In genomic region chr6:158611039-158611438, GRCh38 we compare ENCODE assay signal across 26 cellular contexts. TPM values are rescaled to one million over a fixed set of nuclear protein-coding genes. Genes with fewer than 3 reads are reported as not detected.
DNase-seq lines count a peak whose midpoint lies in the region; ATAC-seq and TF ChIP-seq lines count a peak whose summit lies in the region.
"Had no signal": no experiment of that assay in that cellular context is flagged by ENCODE, and none has a peak within 500 bp of the region (broad histone marks: within the 10 kb centered on the region; RNA-seq: fewer than 3 reads in every experiment).

No MANE protein-coding gene starts in this region.

- H3K4me3 Mint-ChIP-seq in activated CD8-positive, alpha-beta memory T cell treated with anti-CD3 and anti-CD28 coated beads, Interleukin-2, amount 10 ng/mL, durations not matched to agents 7 days and 5 days: no peak overlapping the region
- no peak overlapping the region for H3K4me3 Mint-ChIP-seq in T-helper 17 cell
- H3K4me3 Mint-ChIP-seq in progenitor cell of endocrine pancreas (ENCODE audit: low read depth): peak overlapping the region; percentile 35
- H3K4me3 Mint-ChIP-seq: neural crest cell had no signal

- H3K4me1 ChIP-seq in iPS-15b (ENCODE audit: control insufficient read depth, insufficient read depth, low read length): peaks cover 12% of the 10 kb centered on the region
- H3K4me1 ChIP-seq: psoas muscle had no signal

- no peak overlapping the region for H3K27ac Mint-ChIP-seq in activated CD8-positive, alpha-beta memory T cell treated with anti-CD3 and anti-CD28 coated beads, Interleukin-2, amount 10 ng/mL, durations not matched to agents 7 days and 5 days
- H3K27ac Mint-ChIP-seq in T-helper 17 cell (peak overlapping the region; percentile 79), progenitor cell of endocrine pancreas (peak overlapping the region; percentile 91)

- no peaks in the 10 kb centered on the region for H3K4me1 Mint-ChIP-seq in activated CD8-positive, alpha-beta memory T cell treated with anti-CD3 and anti-CD28 coated beads, Interleukin-2, amount 10 ng/mL, durations not matched to agents 7 days and 5 days
- peaks cover 4% of the 10 kb centered on the region for H3K4me1 Mint-ChIP-seq in T-helper 17 cell
- peaks cover 31% of the 10 kb centered on the region for H3K4me1 Mint-ChIP-seq in progenitor cell of endocrine pancreas (ENCODE audit: low read depth)
- H3K4me1 Mint-ChIP-seq: neural crest cell had no signal

- CTCF ChIA-PET in activated CD8-positive, alpha-beta memory T cell treated with anti-CD3 and anti-CD28 coated beads, Interleukin-2, amount 10 ng/mL, durations not matched to agents 7 days and 5 days (lab: Charles Lee): interaction anchor here (1.1 to 1.3 kb wide), 2 partner anchors 10 to 43 kb away, joined by 3 to 5 read pairs; no protein-coding TSS in a partner anchor

- H3K9me3 ChIP-seq in T-helper 17 cell (ENCODE audit: control insufficient read depth, low read length, poor library complexity, severe bottlenecking) (no peaks in the 10 kb centered on the region), iPS-15b (ENCODE audit: control insufficient read depth, insufficient read depth, low read length) (no peaks in the 10 kb centered on the region)
- H3K9me3 ChIP-seq: adrenal gland, psoas muscle had no signal

- no peaks in the 10 kb centered on the region for H3K27me3 Mint-ChIP-seq in activated CD8-positive, alpha-beta memory T cell treated with anti-CD3 and anti-CD28 coated beads, Interleukin-2, amount 10 ng/mL, durations not matched to agents 7 days and 5 days
- H3K27me3 Mint-ChIP-seq in T-helper 17 cell (no peaks in the 10 kb centered on the region), progenitor cell of endocrine pancreas (no peaks in the 10 kb centered on the region)

- no peaks in the 10 kb centered on the region for H3K9me3 Mint-ChIP-seq in activated CD8-positive, alpha-beta memory T cell treated with anti-CD3 and anti-CD28 coated beads, Interleukin-2, amount 10 ng/mL, durations not matched to agents 7 days and 5 days (ENCODE audit: low read depth)
- H3K9me3 Mint-ChIP-seq in progenitor cell of endocrine pancreas (ENCODE audit: low read depth): no peaks in the 10 kb centered on the region

- DNase-seq in activated CD8-positive, alpha-beta memory T cell treated with anti-CD3 and anti-CD28 coated beads for 24 hours: peak; percentile 19
- DNase-seq in activated CD8-positive, alpha-beta memory T cell treated with anti-CD3 and anti-CD28 coated beads, Interleukin-2, amount 10 ng/mL, durations not matched to agents 7 days and 5 days: no peak
- DNase-seq in T-helper 17 cell (no peak), progenitor cell of endocrine pancreas (ENCODE audit: low spot score, unreplicated experiment) (no peak), NCI-H2171 treated with DMSO at 0.1 percent for 48 hours (lab: John Stamatoyannopoulos, UW) (no peak), D341Med (ENCODE audit: low spot score) (no peak)
- DNase-seq: 8988T; activated CD4-positive, alpha-beta T cell treated with anti-CD3 and anti-CD28 coated beads for 1 hour; activated effector memory CD4-positive, alpha-beta T cell treated with anti-CD3 and anti-CD28 coated beads, Interleukin-2, amount 50 U/mL, for 16 hours; Calu3; dorsolateral prefrontal cortex; foreskin melanocyte; midbrain; NCI-H146; NCI-H2171; NCI-H526 treated with DMSO at 0.1 percent for 48 hours; psoas muscle; small intestine; stimulated activated CD4-positive, alpha-beta T cell treated with anti-CD3 and anti-CD28 coated beads, Interleukin-2, amount 100 ng/mL, for 48 hours; SW 1271 had no signal

- no peaks in the 10 kb centered on the region for H3K27me3 ChIP-seq in iPS-15b (ENCODE audit: control insufficient read depth, insufficient read depth, low read length)
- H3K27me3 ChIP-seq: adrenal gland, dorsolateral prefrontal cortex, stomach had no signal

- H3K36me3 ChIP-seq in iPS-15b (ENCODE audit: control insufficient read depth, insufficient read depth, low read length): peaks cover 19% of the 10 kb centered on the region

- peak overlapping the region; percentile 5 for H3K9ac ChIP-seq in iPS-15b (ENCODE audit: low read depth, low read length)

- no peak for TF ChIP-seq CTCF in progenitor cell of endocrine pancreas (IDR thresholded peaks at IDR 0.05; ENCODE audit: unreplicated experiment)

- peaks cover 54% of the 10 kb centered on the region for H3K36me3 Mint-ChIP-seq in activated CD8-positive, alpha-beta memory T cell treated with anti-CD3 and anti-CD28 coated beads, Interleukin-2, amount 10 ng/mL, durations not matched to agents 7 days and 5 days
- peaks cover 4% of the 10 kb centered on the region for H3K36me3 Mint-ChIP-seq in T-helper 17 cell (ENCODE audit: low read depth)
- H3K36me3 Mint-ChIP-seq in progenitor cell of endocrine pancreas (ENCODE audit: insufficient read depth): peaks cover 31% of the 10 kb centered on the region

- no peak overlapping the region for H3K4me3 ChIP-seq in iPS-15b (ENCODE audit: low read depth, low read length)
- H3K4me3 ChIP-seq: adrenal gland, dorsolateral prefrontal cortex, K562, psoas muscle, stomach had no signal

- ATAC-seq in activated CD8-positive, alpha-beta memory T cell treated with anti-CD3 and anti-CD28 coated beads, Interleukin-2, amount 10 ng/mL, durations not matched to agents 7 days and 5 days: no peak
- ATAC-seq in T-helper 17 cell (no peak), GM21515 (IDR thresholded peaks at IDR 0.05; ENCODE audit: unreplicated experiment) (no peak)
- ATAC-seq: K562, psoas muscle had no signal

RNA-seq across cellular contexts. Expression of gene DYNLT1, which starts 33.5 kb away (rescaled TPM):
- 100 to 1,000 TPM; 109 to 120 TPM for total RNA-seq in activated CD8-positive, alpha-beta memory T cell treated with anti-CD3 and anti-CD28 coated beads, Interleukin-2, amount 10 ng/mL, durations not matched to agents 7 days and 5 days
- total RNA-seq in T-helper 17 cell (100 to 1,000 TPM in 1 of 2 donors, 10 to 100 TPM in 1; 87.2 to 107 TPM), progenitor cell of endocrine pancreas (124 and 126 TPM in 2 replicates)

RNA-seq across cellular contexts. Expression of gene SYTL3, which starts 38.8 kb away (rescaled TPM):
- 100 to 1,000 TPM; 106 to 112 TPM for total RNA-seq in activated CD8-positive, alpha-beta memory T cell treated with anti-CD3 and anti-CD28 coated beads, Interleukin-2, amount 10 ng/mL, durations not matched to agents 7 days and 5 days
- total RNA-seq in T-helper 17 cell: 10 to 100 TPM; 28.9 to 36.1 TPM
- total RNA-seq in progenitor cell of endocrine pancreas: 1.6 and 2.1 TPM in 2 replicates

RNA-seq across cellular contexts. Expression of gene TMEM181, which starts 51.1 kb away (rescaled TPM):
- total RNA-seq in activated CD8-positive, alpha-beta memory T cell treated with anti-CD3 and anti-CD28 coated beads, Interleukin-2, amount 10 ng/mL, durations not matched to agents 7 days and 5 days: 10 to 100 TPM; 14.0 to 17.4 TPM
- total RNA-seq in T-helper 17 cell: 10 to 100 TPM; 17.6 to 20.4 TPM
- total RNA-seq in progenitor cell of endocrine pancreas: 33.9 and 35.6 TPM in 2 replicates
